In genomic region chr20:50103464-50104107, GRCh38 we compare ENCODE assay signal across 1 cellular context.
TF ChIP-seq lines count a peak whose summit lies in the region.

No MANE protein-coding gene starts in this region.

TF ChIP-seq in HepG2, 621 proteins besides CTCF, POLR2A, EP300 and RAD21:
- TF ChIP-seq FOSL2 (CRISPR knock-in tag; IDR thresholded peaks at IDR 0.05) (peak; percentile 41), ZBTB38 (CRISPR knock-in tag; IDR thresholded peaks at IDR 0.05) (peak; percentile 36; the same call in 1 of the 2 replicates), MXD3 (CRISPR knock-in tag; IDR thresholded peaks at IDR 0.05) (0 out of 2 replicates have a peak, but pooled peaks have one; percentile 15)
